In genomic region chr1:33094971-33095604, GRCh38 we compare ENCODE assay signal across 8 cellular contexts. TPM values are rescaled to one million over a fixed set of nuclear protein-coding genes. Genes with fewer than 3 reads are reported as not detected.
DNase-seq lines count a peak whose midpoint lies in the region; ATAC-seq and TF ChIP-seq lines count a peak whose summit lies in the region.

No MANE protein-coding gene starts in this region.

- H3K9me3 ChIP-seq in SJSA1 (replicated peaks) (no peaks in the 10 kb centered on the region), parathyroid adenoma (ENCODE audit: control insufficient read depth, low read length) (no peaks in the 10 kb centered on the region)

- no peak overlapping the region for H3K9ac ChIP-seq in parathyroid adenoma

- H3K36me3 ChIP-seq in SJSA1 (peaks cover 12% of the 10 kb centered on the region; the same call in 1 of the 2 replicates), parathyroid adenoma (ENCODE audit: control insufficient read depth, insufficient read depth, low read length) (no peaks in the 10 kb centered on the region)

- no peaks in the 10 kb centered on the region for H3K27me3 ChIP-seq in SJSA1 (replicated peaks)
- no peaks in the 10 kb centered on the region for H3K27me3 ChIP-seq in parathyroid adenoma (ENCODE audit: control insufficient read depth, insufficient read depth, low read length)

- peak; percentile 39 to 51 for DNase-seq in activated CD4-positive, alpha-beta T cell treated with anti-CD3 and anti-CD28 coated beads, Interleukin-2, amount 50 U/mL, for 48 hours
- no peak for DNase-seq in activated CD4-positive, alpha-beta T cell treated with anti-CD3 and anti-CD28 coated beads, Interleukin-2, amount 50 U/mL, for 1 hour
- DNase-seq in KBM-7 (peak; percentile 63), SJSA1 (ENCODE audit: low read depth in 1 of 2, low spot score in 2 of 2) (peak; percentile 74 to 77), fibroblast of the aortic adventitia (ENCODE audit: low read depth) (peak; percentile 87), NCI-H2029 (lab: John Stamatoyannopoulos, UW) (no peak)

- in situ Hi-C loops in KBM-7 (cut with MboI; ENCODE audit: low pct_unique_long_range_greater_than_20kb, low sequenced_read_pairs): no loop called here

- TF ChIP-seq CTCF in fibroblast of the aortic adventitia (IDR thresholded peaks at IDR 0.05; ENCODE audit: insufficient read depth, low read length) (peak; percentile 97), parathyroid adenoma (IDR thresholded peaks at IDR 0.05) (peak; percentile 89)

- H2AFZ ChIP-seq in parathyroid adenoma: no peak overlapping the region

- H3K4me1 ChIP-seq in SJSA1 (replicated peaks) (peaks cover 32% of the 10 kb centered on the region), parathyroid adenoma (peaks cover 4% of the 10 kb centered on the region)

- no peak overlapping the region for H3K27ac ChIP-seq in SJSA1
- H3K27ac ChIP-seq in parathyroid adenoma: no peak overlapping the region

- no peaks in the 10 kb centered on the region for H3K79me2 ChIP-seq in parathyroid adenoma

- no peak overlapping the region for H3K4me2 ChIP-seq in parathyroid adenoma (ENCODE audit: low read length)

- H3K4me3 ChIP-seq in SJSA1 (no peak overlapping the region), fibroblast of the aortic adventitia (ENCODE audit: low read depth, low read length) (no peak overlapping the region), parathyroid adenoma (ENCODE audit: low read depth, low read length) (no peak overlapping the region)

- no peak for ATAC-seq in HG03280 (IDR thresholded peaks at IDR 0.05; ENCODE audit: unreplicated experiment)

RNA-seq across cellular contexts. Expression of gene AZIN2, which starts 14.1 kb away (rescaled TPM):
- total RNA-seq in SJSA1 (2014; rRNA removed; shearing (Covaris generic)): 3.0 and 9.7 TPM in 2 replicates
- total RNA-seq in fibroblast of the aortic adventitia (ENCODE audit: low replicate concordance): 3.9 and 8.1 TPM in 2 replicates

RNA-seq across cellular contexts. Expression of gene AK2, which starts 58.4 kb away (rescaled TPM):
- 230 and 391 TPM in 2 replicates for total RNA-seq in SJSA1 (2014; rRNA removed; shearing (Covaris generic))
- total RNA-seq in fibroblast of the aortic adventitia (ENCODE audit: low replicate concordance): 155 and 373 TPM in 2 replicates

Comparison
In these comparisons a context has a peak if more than half of its experiments do, and no peak if none do; other contexts are left out.
1. DNase-seq: peak in activated CD4-positive, alpha-beta T cell treated with anti-CD3 and anti-CD28 coated beads, Interleukin-2, amount 50 U/mL, for 48 hours (2 of 2), KBM-7 (single experiment), SJSA1 (2 of 2) and fibroblast of the aortic adventitia (single experiment); none in activated CD4-positive, alpha-beta T cell treated with anti-CD3 and anti-CD28 coated beads, Interleukin-2, amount 50 U/mL, for 1 hour (single experiment) and NCI-H2029 (single experiment).